In the genomic region with DNA sequence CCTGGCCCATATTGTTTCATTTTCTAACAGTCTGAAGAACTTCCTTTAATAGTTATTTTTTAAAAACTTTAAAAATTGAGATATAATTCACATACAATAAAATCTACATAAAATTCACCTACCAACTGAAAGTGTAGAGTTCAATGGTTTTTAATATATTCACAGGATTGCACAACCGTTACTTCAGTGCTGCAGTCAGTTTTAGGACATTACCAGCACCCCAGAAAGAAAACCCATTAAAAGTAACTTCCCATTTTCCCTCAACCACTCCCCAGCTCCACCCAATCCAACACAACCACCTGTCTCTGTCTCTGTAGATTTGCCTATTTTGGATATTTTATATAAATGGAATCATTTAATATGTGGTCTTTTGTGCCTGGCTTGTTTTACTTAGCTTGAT, we compare ENCODE assay signal across 1 cellular context.
TF ChIP-seq lines count a peak whose summit lies in the region.

No MANE protein-coding gene starts in this region.

TF ChIP-seq in H1, 55 proteins besides CTCF, POLR2A, EP300 and RAD21:
- TF ChIP-seq CEBPB (IDR thresholded peaks at IDR 0.05; ENCODE audit: low read depth, low read length) = peak; percentile 99
- TF ChIP-seq GTF2F1 (IDR thresholded peaks at IDR 0.05; ENCODE audit: borderline replicate concordance, low read depth, low read length) = no peak
